9 cellular contexts compared by ENCODE assay signal in genomic region chr22:32475428-32476010, GRCh38. TPM values are rescaled to one million over a fixed set of nuclear protein-coding genes. Genes with fewer than 3 reads are reported as not detected.
DNase-seq lines count a peak whose midpoint lies in the region; ATAC-seq and TF ChIP-seq lines count a peak whose summit lies in the region.
"Had no signal": no experiment of that assay in that cellular context is flagged by ENCODE, and none has a peak within 500 bp of the region (broad histone marks: within the 10 kb centered on the region; RNA-seq: fewer than 3 reads in every experiment).

No MANE protein-coding gene starts in this region.

- H3K27me3 Mint-ChIP-seq in chondrocyte (ENCODE audit: low read depth) = no peaks in the 10 kb centered on the region

- peak overlapping the region; percentile 83 for H3K4me3 Mint-ChIP-seq in chondrocyte (ENCODE audit: unreplicated experiment)

- POLR2A ChIA-PET in HEK293 (lab: Yijun Ruan, JAX) (interaction anchor here (0.7 to 2.1 kb wide), 7 partner anchors 11 to 335 kb away, joined by 3 to 12 read pairs (median 4); partner anchors contain the start of genes RTCB and TIMP3), RWPE1 (lab: Yijun Ruan, JAX; ENCODE audit: low non-redundant PET) (no interaction called here)

- no peaks in the 10 kb centered on the region for H3K27me3 ChIP-seq in left lung

- TF ChIP-seq CTCF in HEK293 (tag by site-specific recombination; IDR thresholded peaks at IDR 0.05) (no peak), RWPE1 (conservative IDR thresholded peaks at IDR 0.05; ENCODE audit: low read depth) (no peak), chondrocyte (IDR thresholded peaks at IDR 0.05) (no peak), left lung (IDR thresholded peaks at IDR 0.05) (no peak)

- H3K27ac ChIP-seq in HEK293 (ENCODE audit: extremely low read depth, low read depth, low read length) = peak overlapping the region; percentile 99
- peak overlapping the region; percentile 97 for H3K27ac ChIP-seq in RWPE1
- H3K27ac ChIP-seq in left lung = peak overlapping the region; percentile 96 to 99

- H3K4me1 ChIP-seq in HEK293 (ENCODE audit: control insufficient read depth, insufficient read depth, low read length) = peaks cover 7% of the 10 kb centered on the region
- H3K4me1 ChIP-seq in left lung = peaks cover 22 to 51% of the 10 kb centered on the region in 2 donors

- peak; percentile 35 for DNase-seq in NCI-H2227 (lab: John Stamatoyannopoulos, UW; ENCODE audit: unreplicated experiment)
- DNase-seq in NCI-H2227 treated with DMSO at 0.1 percent for 48 hours (lab: John Stamatoyannopoulos, UW) = no peak
- DNase-seq in RWPE1 (ENCODE audit: low spot score) = no peak
- DNase-seq in chondrocyte (ENCODE audit: low spot score) = no peak
- DNase-seq in left lung = peak; percentile 39 to 76
- peak; percentile 27 for DNase-seq in stimulated activated CD4-positive, alpha-beta T cell treated with anti-CD3 and anti-CD28 coated beads, Interleukin-4, amount 100 ng/mL, for 24 hours
- DNase-seq in LoVo (ENCODE audit: low spot score) = no peak

- peaks cover 22% of the 10 kb centered on the region for H3K4me1 Mint-ChIP-seq in chondrocyte (ENCODE audit: low read depth)

- CTCF ChIA-PET in HEK293 (lab: Yijun Ruan, JAX) (interaction anchor here (0.7 to 1.3 kb wide), 12 partner anchors 10 to 810 kb away, joined by 3 to 6 read pairs (median 3); no protein-coding TSS in a partner anchor), RWPE1 (lab: Yijun Ruan, JAX) (interaction anchor here (0.6 to 1.1 kb wide), 4 partner anchors 9 to 751 kb away, joined by 3 read pairs; no protein-coding TSS in a partner anchor)

- intact Hi-C loops in left lung (cut with DNase I) = no loop called here

- peak overlapping the region; percentile 99 for H3K4me3 ChIP-seq in HEK293 (ENCODE audit: low read depth, low read length)
- peak overlapping the region; percentile 79 to 86 for H3K4me3 ChIP-seq in left lung

- peak; percentile 44 for ATAC-seq in left lung

- H3K27ac Mint-ChIP-seq in chondrocyte (ENCODE audit: unreplicated experiment) = peak overlapping the region; percentile 94

- no peaks in the 10 kb centered on the region for H3K9me3 Mint-ChIP-seq in chondrocyte (ENCODE audit: low read depth)

- H3K9me3 ChIP-seq in HEK293 (ENCODE audit: control insufficient read depth, insufficient read depth, low read depth, low read length) (no peaks in the 10 kb centered on the region), left lung (no peaks in the 10 kb centered on the region)

- H3K36me3 ChIP-seq in HEK293 (ENCODE audit: control insufficient read depth in 2 of 2, insufficient read depth in 1 of 2, low read length in 2 of 2) (peaks cover under 1 to 11% of the 10 kb centered on the region in 2 experiments; a peak in 2 of 3 replicates), left lung (peaks cover 0 to 12% of the 10 kb centered on the region in 2 donors)

- peaks cover 3% of the 10 kb centered on the region for H3K36me3 Mint-ChIP-seq in chondrocyte (ENCODE audit: low read depth)

TF ChIP-seq in HEK293, 187 proteins besides CTCF, POLR2A, EP300 and RAD21:
- 0 out of 2 replicates have a peak, but pooled peaks have one; percentile 6 for TF ChIP-seq GLIS2 (tag by site-specific recombination; IDR thresholded peaks at IDR 0.05)
- TF ChIP-seq ZBTB48 (tag by site-specific recombination; IDR thresholded peaks at IDR 0.05) = no peak
- no peak for TF ChIP-seq KLF8 (tag by site-specific recombination; IDR thresholded peaks at IDR 0.05)
- no peak for TF ChIP-seq EGR2 (tag by site-specific recombination; IDR thresholded peaks at IDR 0.05; ENCODE audit: low read depth)
- TF ChIP-seq ZBTB20 (tag by site-specific recombination; IDR thresholded peaks at IDR 0.05) = 0 out of 2 replicates have a peak, but pooled peaks have one; percentile 1
- no peak for TF ChIP-seq ZNF571 (tag by site-specific recombination; IDR thresholded peaks at IDR 0.05)
- TF ChIP-seq ZNF341 (tag by site-specific recombination; IDR thresholded peaks at IDR 0.05; ENCODE audit: low read depth) = 0 out of 2 replicates have a peak, but pooled peaks have one; percentile 5
- TF ChIP-seq ZNF26 (tag by site-specific recombination; IDR thresholded peaks at IDR 0.05) = no peak
- TF ChIP-seq PRDM10 (tag by site-specific recombination; IDR thresholded peaks at IDR 0.05) = peak; percentile 79
- TF ChIP-seq PRDM1 (tag by site-specific recombination; IDR thresholded peaks at IDR 0.05) = peak; percentile 93
- TF ChIP-seq YY2 (tag by site-specific recombination; IDR thresholded peaks at IDR 0.05) = no peak

RNA-seq across cellular contexts. Expression of gene FBXO7, which starts 0.9 kb away (rescaled TPM):
- total RNA-seq in chondrocyte (76.0 to 76.6 TPM (median 76.3 TPM) in 3 replicates), left lung (10 to 100 TPM; 84.5 to 90.9 TPM)

RNA-seq across cellular contexts. Expression of gene BPIFC, which starts 11.3 kb away (rescaled TPM):
- total RNA-seq in chondrocyte (not detected in 3 replicates), left lung (not detected)
- total RNA-seq: dermis microvascular lymphatic vessel endothelial cell had no signal

Comparison
In these comparisons a context has a peak if more than half of its experiments do, and no peak if none do; other contexts are left out.
1. DNase-seq: peak in NCI-H2227 (single experiment), left lung (2 of 2) and stimulated activated CD4-positive, alpha-beta T cell treated with anti-CD3 and anti-CD28 coated beads, Interleukin-4, amount 100 ng/mL, for 24 hours (single experiment); none in NCI-H2227 treated with DMSO at 0.1 percent for 48 hours (single experiment), RWPE1 (single experiment), chondrocyte (single experiment) and LoVo (single experiment).
2. Peak in every context shown above with its lines, with median percentiles within 50 percentile points of each other: H3K27ac ChIP-seq.